In genomic region chr1:17941396-17941795, GRCh38 we compare ENCODE assay signal across 31 cellular contexts.
A peak's percentile ranks its signal among the peaks of the same experiment; 100 is the strongest.
DNase-seq lines count a peak whose midpoint lies in the region; ATAC-seq, FAIRE-seq and TF ChIP-seq lines count a peak whose summit lies in the region.
"Had no signal": no experiment of that assay in that cellular context is flagged by ENCODE, and none has a peak within 500 bp of the region (broad histone marks: within the 10 kb centered on the region; RNA-seq: fewer than 3 reads in every experiment).

No MANE protein-coding gene starts in this region.

- H3K9ac ChIP-seq in kidney (ENCODE audit: low read length in 2 of 2) (no peak overlapping the region), neuronal stem cell (ENCODE audit: low read depth, low read length, poor library complexity) (no peak overlapping the region)
- H3K9ac ChIP-seq: BLaER1; BLaER1 treated with 17β-estradiol and CSF1 and Interleukin-3, amounts not matched to agents 10 nM and 100 nM had no signal

- no peak overlapping the region for H2AFZ ChIP-seq in neuronal stem cell (ENCODE audit: low read length)

- TF ChIP-seq CTCF in kidney (IDR thresholded peaks at IDR 0.05; ENCODE audit: borderline replicate concordance, extremely low read depth, insufficient read depth), result no peak

- no peak overlapping the region for H2AK5ac ChIP-seq in neuronal stem cell (ENCODE audit: low read depth, low read length)

- H3K4ac ChIP-seq in neuronal stem cell (ENCODE audit: low read length), result no peak overlapping the region

- no peaks in the 10 kb centered on the region for H3K79me1 ChIP-seq in neuronal stem cell (ENCODE audit: low read depth, low read length)

- H3K4me2 ChIP-seq in neuronal stem cell (ENCODE audit: insufficient read depth, low read length, poor library complexity, severe bottlenecking), result no peak overlapping the region
- H3K4me2 ChIP-seq: A549, BLaER1 had no signal

- H3K4me1 ChIP-seq in kidney (ENCODE audit: control insufficient read depth in 1 of 2, insufficient read depth in 1 of 2, low read depth in 1 of 2, low read length in 2 of 2), result no peaks in the 10 kb centered on the region
- no peaks in the 10 kb centered on the region for H3K4me1 ChIP-seq in neuronal stem cell (ENCODE audit: control insufficient read depth in 2 of 2, insufficient read depth in 1 of 2, low read depth in 1 of 2, low read length in 2 of 2)
- H3K4me1 ChIP-seq: A549; BE2C; BLaER1; BLaER1 treated with 17β-estradiol and CSF1 and Interleukin-3, amounts not matched to agents 10 nM and 100 nM; Caco-2 had no signal

- no peak overlapping the region for H3K14ac ChIP-seq in neuronal stem cell (ENCODE audit: low read length)

- intact Hi-C loops in kidney (cut with DNase I), result no loop called here

- peak overlapping the region; percentile 65 for H4K91ac ChIP-seq in neuronal stem cell (ENCODE audit: low read depth, low read length, poor library complexity)

- ATAC-seq in GM18498 (IDR thresholded peaks at IDR 0.05; ENCODE audit: unreplicated experiment) (no peak), HG02759 (IDR thresholded peaks at IDR 0.05; ENCODE audit: unreplicated experiment) (no peak)
- ATAC-seq: A549; CD8-positive, alpha-beta T cell had no signal

- H3K4me3 ChIP-seq in kidney (ENCODE audit: low read length in 2 of 2) (no peak overlapping the region), neuronal stem cell (ENCODE audit: low read length in 2 of 2) (peak overlapping the region in 1 of 2 donors; percentile 44)
- H3K4me3 ChIP-seq: A549; BLaER1; BLaER1 treated with 17β-estradiol and CSF1 and Interleukin-3, amounts not matched to agents 10 nM and 100 nM had no signal

- no peak overlapping the region for H2BK15ac ChIP-seq in neuronal stem cell (ENCODE audit: low read length)

- H3K27me3 ChIP-seq in neuronal stem cell (ENCODE audit: control insufficient read depth in 3 of 3, insufficient read depth in 3 of 3, low read depth in 1 of 3, low read length in 3 of 3), result no peaks in the 10 kb centered on the region
- H3K27me3 ChIP-seq: BE2C; BLaER1; BLaER1 treated with 17β-estradiol and CSF1 and Interleukin-3, amounts not matched to agents 10 nM and 100 nM had no signal

- no peaks in the 10 kb centered on the region for H3K9me3 ChIP-seq in kidney (ENCODE audit: control insufficient read depth in 1 of 2, low read length in 2 of 2)
- no peaks in the 10 kb centered on the region for H3K9me3 ChIP-seq in neuronal stem cell (replicated peaks in 1 of 2; ENCODE audit: control insufficient read depth in 2 of 2, insufficient read depth in 1 of 2, low read depth in 1 of 2, low read length in 2 of 2)
- H3K9me3 ChIP-seq: A549; BE2C; BLaER1; BLaER1 treated with 17β-estradiol and CSF1 and Interleukin-3, amounts not matched to agents 10 nM and 100 nM; Caco-2 had no signal

- DNase-seq in kidney, result peak; percentile 53
- DNase-seq in neuronal stem cell (ENCODE audit: low spot score), result no peak
- DNase-seq: 8988T; ACHN; AML-193; BE2C; C1 segment of cervical spinal cord; Caco-2; Calu3; CD4-positive, alpha-beta memory T cell; CD4-positive, alpha-beta T cell; CD4-positive, CD25-positive, alpha-beta regulatory T cell; CD8-positive, alpha-beta memory T cell; CD8-positive, alpha-beta T cell; COR-L47; DMS 273 treated with DMSO at 0.1 percent for 48 hours; DMS153; DMS53; DMS79; DMS79 treated with DMSO at 0.1 percent for 48 hours; DND-41; EL had no signal

- no peak overlapping the region for H2BK12ac ChIP-seq in neuronal stem cell (ENCODE audit: low read length)

- H3K36me3 ChIP-seq in kidney (ENCODE audit: control insufficient read depth in 1 of 2, insufficient read depth in 2 of 2, low read length in 2 of 2) (no peaks in the 10 kb centered on the region), neuronal stem cell (replicated peaks in 1 of 2; ENCODE audit: control insufficient read depth in 2 of 2, insufficient read depth in 2 of 2, low read length in 2 of 2) (no peaks in the 10 kb centered on the region)
- H3K36me3 ChIP-seq: BE2C; BLaER1; BLaER1 treated with 17β-estradiol and CSF1 and Interleukin-3, amounts not matched to agents 10 nM and 100 nM had no signal

- no peak overlapping the region for H3K27ac ChIP-seq in kidney (ENCODE audit: low read depth in 2 of 2, low read length in 2 of 2)
- no peak overlapping the region for H3K27ac ChIP-seq in neuronal stem cell (replicated peaks; ENCODE audit: low read length)
- H3K27ac ChIP-seq: 22Rv1; A549; BLaER1; BLaER1 treated with 17β-estradiol and CSF1 and Interleukin-3, amounts not matched to agents 10 nM and 100 nM; C4-2B had no signal

- no peak overlapping the region for H3K23ac ChIP-seq in neuronal stem cell (ENCODE audit: low read depth, low read length, poor library complexity)

- no peak overlapping the region for H2BK120ac ChIP-seq in neuronal stem cell (ENCODE audit: low read depth, low read length)

- no peak overlapping the region for H3K18ac ChIP-seq in neuronal stem cell (ENCODE audit: low read length)

- no peak overlapping the region for H4K8ac ChIP-seq in neuronal stem cell (ENCODE audit: low read depth, low read length)

- no peak for FAIRE-seq in kidney (lab: Jason Lieb, UNC)
- FAIRE-seq: A204.1, A549, D721Med had no signal

- H2BK5ac ChIP-seq in neuronal stem cell (ENCODE audit: low read length), result no peak overlapping the region

- no CpG with 5 or more reads among the region's 3 CpGs for WGBS in neuronal stem cell (ENCODE audit: extremely low coverage in 2 of 2, insufficient read length in 2 of 2, insufficient replicate concordance in 1 of 2), 2 donors
